ENCODE assay signal across 8 cellular contexts in the genomic region with DNA sequence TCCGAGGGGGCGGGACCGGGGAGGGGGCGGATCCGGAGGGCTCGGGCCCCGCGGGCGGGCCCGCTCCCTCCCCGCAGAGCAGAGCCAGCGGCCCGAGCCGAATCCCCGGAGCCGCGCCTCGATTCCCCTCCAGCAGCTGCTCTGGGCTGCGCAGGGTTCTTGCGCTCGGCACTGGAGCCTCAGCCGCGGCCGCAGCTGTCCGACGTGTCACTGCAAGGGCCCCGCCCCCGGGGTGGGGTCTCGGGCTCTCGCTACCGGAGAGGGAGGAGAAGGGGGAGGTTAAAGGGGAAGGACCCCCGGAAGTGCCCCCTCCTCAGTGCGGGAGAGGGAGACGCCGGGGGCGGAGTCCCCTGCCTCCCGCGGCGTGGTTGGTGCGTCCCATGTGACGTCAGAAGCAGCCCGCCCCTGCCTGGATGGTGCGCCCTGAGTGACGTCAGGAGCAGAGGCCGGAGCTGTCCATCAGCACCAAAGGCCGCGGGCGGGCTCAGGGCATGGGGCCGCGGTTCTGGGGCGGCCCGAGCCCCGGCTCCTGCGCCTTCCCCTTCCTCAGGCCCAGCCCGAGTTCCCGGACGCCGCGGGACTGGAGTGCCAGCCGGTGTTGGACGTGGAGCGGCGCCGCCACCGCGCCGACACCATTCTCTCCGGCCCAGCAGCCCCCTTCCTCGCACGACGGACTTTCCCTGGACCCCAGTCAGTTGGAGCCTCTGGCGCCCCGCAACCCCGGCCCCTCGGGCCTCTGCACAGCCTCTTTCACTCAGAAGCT. TPM values are rescaled to one million over a fixed set of nuclear protein-coding genes. Genes with fewer than 3 reads are reported as not detected.
A peak's percentile ranks its signal among the peaks of the same experiment; 100 is the strongest.
DNase-seq lines count a peak whose midpoint lies in the region; ATAC-seq and TF ChIP-seq lines count a peak whose summit lies in the region.

A gene with protein sequence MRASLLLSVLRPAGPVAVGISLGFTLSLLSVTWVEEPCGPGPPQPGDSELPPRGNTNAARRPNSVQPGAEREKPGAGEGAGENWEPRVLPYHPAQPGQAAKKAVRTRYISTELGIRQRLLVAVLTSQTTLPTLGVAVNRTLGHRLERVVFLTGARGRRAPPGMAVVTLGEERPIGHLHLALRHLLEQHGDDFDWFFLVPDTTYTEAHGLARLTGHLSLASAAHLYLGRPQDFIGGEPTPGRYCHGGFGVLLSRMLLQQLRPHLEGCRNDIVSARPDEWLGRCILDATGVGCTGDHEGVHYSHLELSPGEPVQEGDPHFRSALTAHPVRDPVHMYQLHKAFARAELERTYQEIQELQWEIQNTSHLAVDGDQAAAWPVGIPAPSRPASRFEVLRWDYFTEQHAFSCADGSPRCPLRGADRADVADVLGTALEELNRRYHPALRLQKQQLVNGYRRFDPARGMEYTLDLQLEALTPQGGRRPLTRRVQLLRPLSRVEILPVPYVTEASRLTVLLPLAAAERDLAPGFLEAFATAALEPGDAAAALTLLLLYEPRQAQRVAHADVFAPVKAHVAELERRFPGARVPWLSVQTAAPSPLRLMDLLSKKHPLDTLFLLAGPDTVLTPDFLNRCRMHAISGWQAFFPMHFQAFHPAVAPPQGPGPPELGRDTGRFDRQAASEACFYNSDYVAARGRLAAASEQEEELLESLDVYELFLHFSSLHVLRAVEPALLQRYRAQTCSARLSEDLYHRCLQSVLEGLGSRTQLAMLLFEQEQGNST (minus strand): TSS at position 214 of the 763 bp plus-strand sequence. CDS start 271 bp downstream, outside the sequence.
A gene with protein sequence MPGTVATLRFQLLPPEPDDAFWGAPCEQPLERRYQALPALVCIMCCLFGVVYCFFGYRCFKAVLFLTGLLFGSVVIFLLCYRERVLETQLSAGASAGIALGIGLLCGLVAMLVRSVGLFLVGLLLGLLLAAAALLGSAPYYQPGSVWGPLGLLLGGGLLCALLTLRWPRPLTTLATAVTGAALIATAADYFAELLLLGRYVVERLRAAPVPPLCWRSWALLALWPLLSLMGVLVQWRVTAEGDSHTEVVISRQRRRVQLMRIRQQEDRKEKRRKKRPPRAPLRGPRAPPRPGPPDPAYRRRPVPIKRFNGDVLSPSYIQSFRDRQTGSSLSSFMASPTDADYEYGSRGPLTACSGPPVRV (plus strand): TSS at position 433 of the 763 bp plus-strand sequence. CDS start 700 bp downstream, outside the sequence.

- H3K9me2 ChIP-seq in SK-N-SH = no peaks in the 10 kb centered on the region

- peaks cover 6% of the 10 kb centered on the region for H3F3A ChIP-seq in SK-N-SH (replicated peaks; ENCODE audit: insufficient read depth)

- peaks cover 0 to 7% of the 10 kb centered on the region in 2 donors for H3K36me3 Mint-ChIP-seq in activated naive CD4-positive, alpha-beta T cell treated with anti-CD3 and anti-CD28 coated beads, Interleukin-2, amount 50 U/mL, for 72 hours

- CTCF ChIA-PET in SK-N-SH (lab: Yijun Ruan, JAX) = interaction anchor here (0.6 to 62.1 kb wide), 15 partner anchors 9 to 266 kb away, joined by 3 to 2824 read pairs (median 7); a partner anchor contains a TSS

- H3K36me3 ChIP-seq in GM06990 (ENCODE audit: control insufficient read depth, insufficient read depth, low read length) (peaks cover 23% of the 10 kb centered on the region), SK-N-SH (replicated peaks in 1 of 2; ENCODE audit: control insufficient read depth in 1 of 2, insufficient read depth in 2 of 2, low read length in 1 of 2) (peaks cover 9 to 29% of the 10 kb centered on the region in 2 experiments), suprapubic skin (peaks cover 23% of the 10 kb centered on the region)

- H3K4me1 ChIP-seq in SK-N-SH (ENCODE audit: control insufficient read depth in 1 of 2, insufficient read depth in 2 of 2, low read depth in 1 of 2, low read length in 1 of 2) = peaks cover 7 to 30% of the 10 kb centered on the region in 2 experiments; a peak in 2 of 4 replicates
- H3K4me1 ChIP-seq in suprapubic skin = peaks cover 26% of the 10 kb centered on the region

- 2% methylated on average over 34 of the region's 75 CpGs for WGBS in SK-N-SH (ENCODE audit: low lambda C conversion rate)
- under 1% methylated on average over 15 of the region's 75 CpGs for WGBS in suprapubic skin

- H3K27me3 ChIP-seq in GM06990 (replicated peaks; ENCODE audit: control insufficient read depth, insufficient read depth, low read length) (no peaks in the 10 kb centered on the region), SK-N-SH (ENCODE audit: insufficient read depth) (no peaks in the 10 kb centered on the region), suprapubic skin (no peaks in the 10 kb centered on the region)

- H3K9me3 ChIP-seq in SK-N-SH (no peaks in the 10 kb centered on the region), suprapubic skin (no peaks in the 10 kb centered on the region)

- H3K4me3 ChIP-seq in GM06990 (replicated peaks; ENCODE audit: low read depth, low read length) (peak within 1 kb of the TSS; percentile 81), SK-N-SH (ENCODE audit: low read depth in 2 of 2, low read length in 1 of 2) (peak within 1 kb of the TSS; percentile 62 to 86), suprapubic skin (peak within 1 kb of the TSS; percentile 59)

- H3K9me3 Mint-ChIP-seq in activated naive CD4-positive, alpha-beta T cell treated with anti-CD3 and anti-CD28 coated beads, Interleukin-2, amount 50 U/mL, for 72 hours = no peaks in the 10 kb centered on the region

- no peak for TF ChIP-seq EP300 in SK-N-SH (IDR thresholded peaks at IDR 0.05; ENCODE audit: borderline replicate concordance in 1 of 2, low read depth in 1 of 2, low read length in 1 of 2)
- TF ChIP-seq EP300 in suprapubic skin (IDR thresholded peaks at IDR 0.05) = no peak

- peaks cover 13% of the 10 kb centered on the region for H3K79me2 ChIP-seq in SK-N-SH (ENCODE audit: insufficient read depth)

- peak within 1 kb of the TSS in 1 of 2 donors; percentile 75 for H3K27ac Mint-ChIP-seq in activated naive CD4-positive, alpha-beta T cell treated with anti-CD3 and anti-CD28 coated beads, Interleukin-2, amount 50 U/mL, for 72 hours

- no peak for TF ChIP-seq POLR2A in suprapubic skin (IDR thresholded peaks at IDR 0.05)

- H3K4me2 ChIP-seq in SK-N-SH = peak within 1 kb of the TSS; percentile 97

- H3K27ac ChIP-seq in SK-N-SH (ENCODE audit: low read depth in 2 of 2, low read length in 1 of 2) = peak within 1 kb of the TSS; percentile 73 to 77
- H3K27ac ChIP-seq in suprapubic skin = peak within 1 kb of the TSS; percentile 81

- H4K20me1 ChIP-seq in SK-N-SH (ENCODE audit: insufficient read depth) = peaks cover 20% of the 10 kb centered on the region

- H3K9ac ChIP-seq in SK-N-SH = peak within 1 kb of the TSS; percentile 75

- H2AFZ ChIP-seq in SK-N-SH (ENCODE audit: low read depth) = peak within 1 kb of the TSS; percentile 92

- no peak for TF ChIP-seq RAD21 in SK-N-SH (IDR thresholded peaks at IDR 0.05; ENCODE audit: low read length)

- peak; percentile 79 for ATAC-seq in HG02588 (IDR thresholded peaks at IDR 0.05; ENCODE audit: unreplicated experiment)
- peak; percentile 82 to 86 for ATAC-seq in activated naive CD4-positive, alpha-beta T cell treated with anti-CD3 and anti-CD28 coated beads, Interleukin-2, amount 50 U/mL, for 72 hours

- no peak for TF ChIP-seq CTCF in GM06990 (IDR thresholded peaks at IDR 0.05; ENCODE audit: insufficient read depth, low read length, poor library complexity, severe bottlenecking)
- no peak for TF ChIP-seq CTCF in SK-N-SH (IDR thresholded peaks at IDR 0.05)
- TF ChIP-seq CTCF in suprapubic skin (IDR thresholded peaks at IDR 0.05) = no peak

- DNase-seq in GM06990 (ENCODE audit: extremely low read depth, insufficient read length) (peak; percentile 96), NCI-H1092 (lab: John Stamatoyannopoulos, UW) (peak; percentile 96), SK-N-SH (peak; percentile 100), globus pallidus (ENCODE audit: low spot score) (peak; percentile 99), nucleus accumbens (lab: John Stamatoyannopoulos, UW) (peak; percentile 87 to 100 (median 98)), suprapubic skin (ENCODE audit: low spot score in 2 of 2) (peak; percentile 98 to 99)
- DNase-seq in activated naive CD4-positive, alpha-beta T cell treated with anti-CD3 and anti-CD28 coated beads, Interleukin-2, amount 50 U/mL, for 72 hours (ENCODE audit: low spot score in 2 of 2) = peak; percentile 94 to 98

- POLR2A ChIA-PET in SK-N-SH (lab: Yijun Ruan, JAX) = interaction anchor here (1.0 to 1.9 kb wide), 6 partner anchors 9 to 54 kb away, joined by 3 to 14 read pairs (median 9); a partner anchor contains a TSS

TF ChIP-seq in SK-N-SH, 30 proteins besides CTCF, POLR2A, EP300 and RAD21 (continues in another document):
- TF ChIP-seq TAF1 (IDR thresholded peaks at IDR 0.05; ENCODE audit: borderline replicate concordance, low read depth, low read length) (peak; percentile 66; the same call in 1 of the 2 replicates), RFX5 (IDR thresholded peaks at IDR 0.05; ENCODE audit: low read length) (peak; percentile 74), YY1 (IDR thresholded peaks at IDR 0.05; ENCODE audit: low read depth) (no peak), CHD2 (IDR thresholded peaks at IDR 0.05; ENCODE audit: low read length, partially characterized antibody) (peak; percentile 69)
- TF ChIP-seq, protein P1, sequence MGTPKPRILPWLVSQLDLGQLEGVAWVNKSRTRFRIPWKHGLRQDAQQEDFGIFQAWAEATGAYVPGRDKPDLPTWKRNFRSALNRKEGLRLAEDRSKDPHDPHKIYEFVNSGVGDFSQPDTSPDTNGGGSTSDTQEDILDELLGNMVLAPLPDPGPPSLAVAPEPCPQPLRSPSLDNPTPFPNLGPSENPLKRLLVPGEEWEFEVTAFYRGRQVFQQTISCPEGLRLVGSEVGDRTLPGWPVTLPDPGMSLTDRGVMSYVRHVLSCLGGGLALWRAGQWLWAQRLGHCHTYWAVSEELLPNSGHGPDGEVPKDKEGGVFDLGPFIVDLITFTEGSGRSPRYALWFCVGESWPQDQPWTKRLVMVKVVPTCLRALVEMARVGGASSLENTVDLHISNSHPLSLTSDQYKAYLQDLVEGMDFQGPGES (IDR thresholded peaks at IDR 0.05; ENCODE audit: low read depth, low read length) = 0 out of 2 replicates have a peak, but pooled peaks have one; percentile 19

RNA-seq across cellular contexts. Expression of the first gene that starts in this region (rescaled TPM):
- 119 and 141 TPM in 2 replicates for polyA plus RNA-seq in SK-N-SH (2012; rRNA removed)
- 65.6 and 129 TPM in 2 replicates for polyA plus RNA-seq in SK-N-SH (2012; cell fraction: cytosol; rRNA removed)
- polyA plus RNA-seq in SK-N-SH (2012; cell fraction: nucleus; rRNA removed) = 113 and 151 TPM in 2 replicates
- total RNA-seq in activated naive CD4-positive, alpha-beta T cell treated with anti-CD3 and anti-CD28 coated beads, Interleukin-2, amount 50 U/mL, for 72 hours = 10 to 100 TPM; 13.2 to 16.7 TPM
- total RNA-seq in suprapubic skin = 10 to 100 TPM; 28.8 to 62.1 (median 49.3) TPM

RNA-seq across cellular contexts. Expression of the second gene that starts in this region (rescaled TPM):
- 4.7 and 7.0 TPM in 2 replicates for polyA plus RNA-seq in SK-N-SH (2012; rRNA removed)
- 1.0 and 1.7 TPM in 2 replicates for polyA plus RNA-seq in SK-N-SH (2012; cell fraction: cytosol; rRNA removed)
- polyA plus RNA-seq in SK-N-SH (2012; cell fraction: nucleus; rRNA removed) = 43.9 and 63.2 TPM in 2 replicates
- 1 to 10 TPM; 1.8 to 6.1 TPM for total RNA-seq in activated naive CD4-positive, alpha-beta T cell treated with anti-CD3 and anti-CD28 coated beads, Interleukin-2, amount 50 U/mL, for 72 hours
- total RNA-seq in suprapubic skin = 1 to 10 TPM in 3 of 4 donors, under 1 TPM in 1; 0.56 to 1.9 (median 1.4) TPM

Comparison
In these comparisons a context has a peak if more than half of its experiments do, and no peak if none do; other contexts are left out.
1. Peak in every context shown above with its lines: DNase-seq, ATAC-seq, H3K4me3 ChIP-seq and H3K27ac ChIP-seq.